In genomic region chr9:14910178-14910805, GRCh38 we compare ENCODE assay signal across 9 cellular contexts. TPM values are rescaled to one million over a fixed set of nuclear protein-coding genes. Genes with fewer than 3 reads are reported as not detected.
DNase-seq lines count a peak whose midpoint lies in the region; ATAC-seq, FAIRE-seq and TF ChIP-seq lines count a peak whose summit lies in the region.
"Had no signal": no experiment of that assay in that cellular context is flagged by ENCODE, and none has a peak within 500 bp of the region (broad histone marks: within the 10 kb centered on the region; RNA-seq: fewer than 3 reads in every experiment).

FREM1 (minus strand) TSS chr9:14910428; CDS start chr9:14868977, 41,451 bp downstream.

- H3K9me3 ChIP-seq in adrenal gland (replicated peaks in 1 of 3) (no peaks in the 10 kb centered on the region), iPS-20b (ENCODE audit: insufficient read depth, low read depth, low read length) (no peaks in the 10 kb centered on the region), small intestine (ENCODE audit: control insufficient read depth, low read depth) (no peaks in the 10 kb centered on the region)

- H3K4me3 ChIP-seq in adrenal gland (peak within 1 kb of the TSS in 1 of 4 donors; percentile 41), iPS-20b (ENCODE audit: low read length) (peak within 1 kb of the TSS; percentile 60), small intestine (ENCODE audit: low read depth in 1 of 2, low read length in 2 of 2) (peak within 1 kb of the TSS in 1 of 2 donors; percentile 43)

- H3K9ac ChIP-seq in iPS-20b (ENCODE audit: low read depth, low read length): peak within 1 kb of the TSS; percentile 70; the same call in 1 of the 2 replicates

- no peak for TF ChIP-seq POLR2A in adrenal gland (IDR thresholded peaks at IDR 0.05)

- ATAC-seq in GM21529 (IDR thresholded peaks at IDR 0.05; ENCODE audit: unreplicated experiment): no peak

- H3K27me3 ChIP-seq in adrenal gland (no peaks in the 10 kb centered on the region), iPS-20b (ENCODE audit: insufficient read depth, low read length) (no peaks in the 10 kb centered on the region), small intestine (ENCODE audit: control insufficient read depth in 2 of 2, insufficient read depth in 2 of 2, low read length in 2 of 2) (no peaks in the 10 kb centered on the region)

- no peak for FAIRE-seq in small intestine (lab: Jason Lieb, UNC)

- no peak for TF ChIP-seq CTCF in adrenal gland (IDR thresholded peaks at IDR 0.05)

- intact Hi-C loops in adrenal gland (cut with DNase I): no loop called here

- WGBS in adrenal gland, 4 donors: 31 to 54% (median 39%) methylated on average over 16 of the region's 16 CpGs
- 24 to 29% (median 29%) methylated on average over 16 of the region's 16 CpGs for WGBS in small intestine, 3 donors

- H3K4me1 ChIP-seq in adrenal gland (replicated peaks in 1 of 2) (no peaks in the 10 kb centered on the region), iPS-20b (ENCODE audit: insufficient read depth, low read length) (peaks cover 41% of the 10 kb centered on the region; the same call in 1 of the 2 replicates), small intestine (ENCODE audit: control insufficient read depth in 2 of 2, insufficient read depth in 1 of 2, low read depth in 1 of 2, low read length in 1 of 2) (peaks cover 0 to 2% of the 10 kb centered on the region in 2 donors)

- H3K27ac ChIP-seq in adrenal gland: peak within 1 kb of the TSS in 2 of 5 donors; percentile 18 to 23
- no peak within 1 kb of the TSS for H3K27ac ChIP-seq in iPS-20b (ENCODE audit: low read length)
- H3K27ac ChIP-seq in small intestine (ENCODE audit: low read depth in 1 of 2, low read length in 1 of 2): peak within 1 kb of the TSS in 1 of 2 donors; percentile 18

- DNase-seq in HuH-7 (ENCODE audit: low spot score) (peak; percentile 4), adrenal gland (peak in 4 of 7 donors; percentile 18 to 57 (median 34)), small intestine (peak; percentile 43), glomerular visceral epithelial cell (ENCODE audit: extremely low spot score) (no peak), NOMO-1 (lab: John Stamatoyannopoulos, UW; ENCODE audit: unreplicated experiment in 2 of 2) (no peak), NCI-H2029 (lab: John Stamatoyannopoulos, UW) (no peak)
- DNase-seq: activated naive CD8-positive, alpha-beta T cell treated with anti-CD3 and anti-CD28 coated beads, Interleukin-2, amount 10 ng/mL, durations not matched to agents 7 days and 5 days had no signal

- H3K36me3 ChIP-seq in adrenal gland (replicated peaks in 1 of 2) (no peaks in the 10 kb centered on the region), iPS-20b (ENCODE audit: insufficient read depth, low read depth, low read length) (no peaks in the 10 kb centered on the region), small intestine (ENCODE audit: control insufficient read depth in 2 of 2, insufficient read depth in 2 of 2, low read length in 2 of 2) (no peaks in the 10 kb centered on the region)

RNA-seq across cellular contexts. Expression of gene FREM1, which starts in this region (rescaled TPM):
- total RNA-seq in adrenal gland: 10 to 100 TPM in 3 of 8 donors, 1 to 10 TPM in 5; 2.8 to 13.6 (median 8.2) TPM
- polyA plus RNA-seq in adrenal gland (1 to 10 TPM; 4.0 to 6.3 (median 4.7) TPM), small intestine (10 to 100 TPM in 1 of 3 donors, 1 to 10 TPM in 2; 1.1 to 14.5 (median 4.0) TPM)
- total RNA-seq: activated naive CD8-positive, alpha-beta T cell treated with anti-CD3 and anti-CD28 coated beads, Interleukin-2, amount 10 ng/mL, durations not matched to agents 7 days and 5 days had no signal

Comparison
In these comparisons a context has a peak if more than half of its experiments do, and no peak if none do; other contexts are left out.
1. DNase-seq: peak in HuH-7 (single experiment), adrenal gland (4 of 7) and small intestine (single experiment); none in glomerular visceral epithelial cell (single experiment), NOMO-1 (0 of 2) and NCI-H2029 (single experiment).